ENCODE assay signal across 29 cellular contexts in the genomic region with DNA sequence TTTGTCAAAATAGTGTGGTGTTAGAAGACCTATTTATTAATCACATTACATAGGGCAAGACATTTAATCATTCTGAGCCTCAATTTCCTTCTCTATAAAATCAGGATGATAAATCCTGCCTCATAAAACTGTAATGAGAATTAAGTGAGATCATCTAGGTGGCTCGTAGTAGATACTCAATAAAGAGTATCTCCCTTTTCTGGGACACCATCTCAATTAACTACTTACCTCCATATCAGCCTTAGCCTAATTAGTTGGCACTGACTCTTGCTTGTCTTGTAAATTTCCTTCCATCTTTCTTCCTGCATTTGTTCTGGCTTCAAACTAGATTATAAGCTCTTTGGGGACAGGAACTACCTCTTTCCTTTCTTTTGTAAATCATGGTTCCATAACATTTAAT.
"Had no signal": no experiment of that assay in that cellular context is flagged by ENCODE, and none has a peak within 500 bp of the region (broad histone marks: within the 10 kb centered on the region; RNA-seq: fewer than 3 reads in every experiment).

No MANE protein-coding gene starts in this region.

- H3K4me1 ChIP-seq: colonic mucosa, esophagus muscularis mucosa, esophagus squamous epithelium, foreskin keratinocyte, gastrocnemius medialis, gastroesophageal sphincter, heart left ventricle, heart right ventricle had no signal

- H2AFZ ChIP-seq: hepatocyte had no signal

- H3K9me3 Mint-ChIP-seq: dendritic cell treated with granulocyte-macrophage colony-stimulating factor and Interleukin-4, amounts not matched to agents 40 ng/mL and 50 ng/mL, for 4 days; effector memory CD8-positive, alpha-beta T cell; endodermal cell had no signal

- H3K4me3 Mint-ChIP-seq: dendritic cell treated with granulocyte-macrophage colony-stimulating factor and Interleukin-4, amounts not matched to agents 40 ng/mL and 50 ng/mL, for 4 days; effector memory CD8-positive, alpha-beta T cell; endodermal cell had no signal

- H3K4me2 ChIP-seq: hepatocyte had no signal

- H3K27ac ChIP-seq: colonic mucosa, coronary artery, dorsolateral prefrontal cortex, epithelial cell of prostate, esophagus muscularis mucosa, esophagus squamous epithelium, foreskin keratinocyte, gastrocnemius medialis, gastroesophageal sphincter, heart left ventricle, heart right ventricle, hepatocyte had no signal

- H3K27me3 ChIP-seq: colonic mucosa, dorsolateral prefrontal cortex, gastrocnemius medialis, hepatocyte had no signal

- H3K36me3 ChIP-seq: colonic mucosa, esophagus muscularis mucosa, esophagus squamous epithelium, gastrocnemius medialis, gastroesophageal sphincter, heart left ventricle, heart right ventricle had no signal

- H3K79me2 ChIP-seq: hepatocyte had no signal

- DNase-seq: colonic mucosa; cortex of kidney; dermis blood vessel endothelial cell; dorsolateral prefrontal cortex; effector CD4-positive, alpha-beta T cell; effector CD8-positive, alpha-beta T cell; effector memory CD8-positive, alpha-beta T cell; endodermal cell; erythroblast; esophagus squamous epithelium; foreskin fibroblast; foreskin keratinocyte; foreskin melanocyte; gastrocnemius medialis; glutamatergic neuron; head of caudate nucleus; heart left ventricle; heart right ventricle had no signal

- ATAC-seq: effector memory CD8-positive, alpha-beta T cell; esophagus mucosa; foreskin keratinocyte; gastrocnemius medialis; gastroesophageal sphincter; heart left ventricle; heart right ventricle had no signal

- H3K27me3 Mint-ChIP-seq: dendritic cell treated with granulocyte-macrophage colony-stimulating factor and Interleukin-4, amounts not matched to agents 40 ng/mL and 50 ng/mL, for 4 days had no signal

- H3K9me3 ChIP-seq: colonic mucosa, esophagus muscularis mucosa, esophagus squamous epithelium, gastrocnemius medialis, gastroesophageal sphincter, heart left ventricle, heart right ventricle had no signal

- FAIRE-seq: colon, endometrium, endothelial cell of umbilical vein, frontal cortex had no signal

- H3K4me3 ChIP-seq: colonic mucosa, coronary artery, dorsolateral prefrontal cortex, esophagus muscularis mucosa, esophagus squamous epithelium, gastrocnemius medialis, gastroesophageal sphincter, heart left ventricle, heart right ventricle, hepatocyte had no signal

- H3K27ac Mint-ChIP-seq: dendritic cell treated with granulocyte-macrophage colony-stimulating factor and Interleukin-4, amounts not matched to agents 40 ng/mL and 50 ng/mL, for 4 days; effector memory CD8-positive, alpha-beta T cell; endodermal cell had no signal
